ENCODE assay signal across 11 cellular contexts in the genomic region with DNA sequence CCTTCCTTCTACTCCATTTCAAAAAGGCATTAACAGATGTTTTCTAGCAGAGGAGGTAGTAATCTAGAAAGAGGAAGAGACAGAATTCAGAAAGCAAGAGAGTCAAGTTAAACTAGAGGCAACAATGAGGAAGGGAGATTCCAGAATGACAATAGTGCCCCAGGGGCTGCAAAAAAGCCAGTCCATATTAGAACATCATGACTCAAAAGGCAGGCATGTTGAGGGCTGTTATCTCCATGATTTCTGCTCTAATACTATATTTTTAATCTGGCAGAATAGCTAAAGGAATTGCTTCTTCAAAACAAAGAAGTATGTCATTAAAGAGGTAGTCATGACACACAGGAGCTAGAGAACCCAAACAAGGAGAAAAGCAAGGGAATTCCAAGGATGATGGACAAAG.
DNase-seq lines count a peak whose midpoint lies in the region; ATAC-seq and TF ChIP-seq lines count a peak whose summit lies in the region.
"Had no signal": no experiment of that assay in that cellular context is flagged by ENCODE, and none has a peak within 500 bp of the region (broad histone marks: within the 10 kb centered on the region; RNA-seq: fewer than 3 reads in every experiment).

No MANE protein-coding gene starts in this region.

- H3K9me3 Mint-ChIP-seq in activated CD4-positive, alpha-beta T cell treated with anti-CD3 and anti-CD28 coated beads, Interleukin-2, amount 10 ng/mL, durations not matched to agents 24 days and 14 days, result no peaks in the 10 kb centered on the region
- H3K9me3 Mint-ChIP-seq in activated B cell treated with CpG ODN at 0.5 μM for 24 hours (no peaks in the 10 kb centered on the region), type B pancreatic cell (peaks cover 14% of the 10 kb centered on the region)
- H3K9me3 Mint-ChIP-seq in activated T-helper 2 cell treated with anti-CD3 and anti-CD28 coated beads, Interferon-gamma antibody, Interleukin-2, Interleukin-4, amounts not matched to agents 10 μg/mL and 5 μg/mL and 100 μg/mL, durations not matched to agents 14 hours and 24 hours and 36 hours, result peaks cover 10% of the 10 kb centered on the region

- intact Hi-C loops in activated CD4-positive, alpha-beta T cell treated with anti-CD3 and anti-CD28 coated beads, Interleukin-2, amount 10 ng/mL, durations not matched to agents 24 days and 14 days (cut with micrococcal nuclease), result no loop called here
- intact Hi-C loops in activated B cell treated with CpG ODN at 0.5 μM for 24 hours (cut with micrococcal nuclease), result no loop called here
- intact Hi-C loops in activated T-helper 2 cell treated with anti-CD3 and anti-CD28 coated beads, Interferon-gamma antibody, Interleukin-2, Interleukin-4, amounts not matched to agents 10 μg/mL and 5 μg/mL and 100 μg/mL, durations not matched to agents 14 hours and 24 hours and 36 hours (cut with micrococcal nuclease), result no loop called here

- ATAC-seq in HG03095 (IDR thresholded peaks at IDR 0.05; ENCODE audit: unreplicated experiment), result peak; percentile 68
- ATAC-seq in activated B cell treated with CpG ODN at 0.5 μM for 24 hours (ENCODE audit: low read depth), result peak; percentile 25
- ATAC-seq: A549 had no signal

- no peaks in the 10 kb centered on the region for H3K27me3 Mint-ChIP-seq in activated CD4-positive, alpha-beta T cell treated with anti-CD3 and anti-CD28 coated beads, Interleukin-2, amount 10 ng/mL, durations not matched to agents 24 days and 14 days
- H3K27me3 Mint-ChIP-seq in activated B cell treated with CpG ODN at 0.5 μM for 24 hours (no peaks in the 10 kb centered on the region), type B pancreatic cell (no peaks in the 10 kb centered on the region)
- no peaks in the 10 kb centered on the region for H3K27me3 Mint-ChIP-seq in activated T-helper 2 cell treated with anti-CD3 and anti-CD28 coated beads, Interferon-gamma antibody, Interleukin-2, Interleukin-4, amounts not matched to agents 10 μg/mL and 5 μg/mL and 100 μg/mL, durations not matched to agents 14 hours and 24 hours and 36 hours (ENCODE audit: low read depth)
- H3K27me3 Mint-ChIP-seq: IgD-negative memory B cell had no signal

- CTCF ChIA-PET in activated B cell treated with CpG ODN at 0.5 μM for 24 hours (lab: Charles Lee), result no interaction called here

- no peak overlapping the region for H3K4me3 Mint-ChIP-seq in activated CD4-positive, alpha-beta T cell treated with anti-CD3 and anti-CD28 coated beads, Interleukin-2, amount 10 ng/mL, durations not matched to agents 24 days and 14 days
- no peak overlapping the region for H3K4me3 Mint-ChIP-seq in activated B cell treated with CpG ODN at 0.5 μM for 24 hours
- H3K4me3 Mint-ChIP-seq in type B pancreatic cell, result no peak overlapping the region
- H3K4me3 Mint-ChIP-seq in activated T-helper 2 cell treated with anti-CD3 and anti-CD28 coated beads, Interferon-gamma antibody, Interleukin-2, Interleukin-4, amounts not matched to agents 10 μg/mL and 5 μg/mL and 100 μg/mL, durations not matched to agents 14 hours and 24 hours and 36 hours (ENCODE audit: low read depth), result no peak overlapping the region
- H3K4me3 Mint-ChIP-seq: IgD-negative memory B cell had no signal

- DNase-seq in activated CD4-positive, alpha-beta T cell treated with anti-CD3 and anti-CD28 coated beads, Interleukin-2, amount 10 ng/mL, durations not matched to agents 24 days and 14 days, result peak; percentile 4
- no peak for DNase-seq in activated CD4-positive, alpha-beta T cell treated with anti-CD3 and anti-CD28 coated beads for 1 hour
- DNase-seq in activated B cell treated with CpG ODN at 0.5 μM for 24 hours (no peak), type B pancreatic cell (ENCODE audit: extremely low spot score, unreplicated experiment) (no peak), foreskin melanocyte (no peak)
- DNase-seq in activated T-helper 2 cell treated with anti-CD3 and anti-CD28 coated beads, Interferon-gamma antibody, Interleukin-2, Interleukin-4, amounts not matched to agents 10 μg/mL and 5 μg/mL and 100 μg/mL, durations not matched to agents 14 hours and 24 hours and 36 hours (ENCODE audit: low spot score), result no peak
- DNase-seq in stimulated activated CD4-positive, alpha-beta T cell treated with anti-CD3 and anti-CD28 coated beads, Interleukin-2, amount 100 ng/mL, for 24 hours, result no peak
- DNase-seq: activated CD4-positive, alpha-beta T cell treated with anti-CD3 and anti-CD28 coated beads for 48 hours had no signal

- no peaks in the 10 kb centered on the region for H3K4me1 Mint-ChIP-seq in activated CD4-positive, alpha-beta T cell treated with anti-CD3 and anti-CD28 coated beads, Interleukin-2, amount 10 ng/mL, durations not matched to agents 24 days and 14 days
- H3K4me1 Mint-ChIP-seq in activated B cell treated with CpG ODN at 0.5 μM for 24 hours (peaks cover 2% of the 10 kb centered on the region), type B pancreatic cell (ENCODE audit: unreplicated experiment) (peaks cover 12% of the 10 kb centered on the region)
- H3K4me1 Mint-ChIP-seq in activated T-helper 2 cell treated with anti-CD3 and anti-CD28 coated beads, Interferon-gamma antibody, Interleukin-2, Interleukin-4, amounts not matched to agents 10 μg/mL and 5 μg/mL and 100 μg/mL, durations not matched to agents 14 hours and 24 hours and 36 hours (ENCODE audit: low read depth), result no peaks in the 10 kb centered on the region

- POLR2A ChIA-PET in activated B cell treated with CpG ODN at 0.5 μM for 24 hours (lab: Charles Lee), result no interaction called here

- no peak overlapping the region for H3K27ac Mint-ChIP-seq in activated CD4-positive, alpha-beta T cell treated with anti-CD3 and anti-CD28 coated beads, Interleukin-2, amount 10 ng/mL, durations not matched to agents 24 days and 14 days
- H3K27ac Mint-ChIP-seq in activated B cell treated with CpG ODN at 0.5 μM for 24 hours (no peak overlapping the region), type B pancreatic cell (peak overlapping the region; percentile 0)
- no peak overlapping the region for H3K27ac Mint-ChIP-seq in activated T-helper 2 cell treated with anti-CD3 and anti-CD28 coated beads, Interferon-gamma antibody, Interleukin-2, Interleukin-4, amounts not matched to agents 10 μg/mL and 5 μg/mL and 100 μg/mL, durations not matched to agents 14 hours and 24 hours and 36 hours
- H3K27ac Mint-ChIP-seq: IgD-negative memory B cell had no signal

- TF ChIP-seq CTCF in activated B cell treated with CpG ODN at 0.5 μM for 24 hours (IDR thresholded peaks at IDR 0.05), result no peak
- TF ChIP-seq CTCF in type B pancreatic cell (conservative IDR thresholded peaks at IDR 0.05), result no peak

- H3K36me3 Mint-ChIP-seq in activated CD4-positive, alpha-beta T cell treated with anti-CD3 and anti-CD28 coated beads, Interleukin-2, amount 10 ng/mL, durations not matched to agents 24 days and 14 days (ENCODE audit: low read depth), result no peaks in the 10 kb centered on the region
- H3K36me3 Mint-ChIP-seq in activated B cell treated with CpG ODN at 0.5 μM for 24 hours (ENCODE audit: low read depth) (no peaks in the 10 kb centered on the region), type B pancreatic cell (peaks cover 4% of the 10 kb centered on the region)
- H3K36me3 Mint-ChIP-seq in activated T-helper 2 cell treated with anti-CD3 and anti-CD28 coated beads, Interferon-gamma antibody, Interleukin-2, Interleukin-4, amounts not matched to agents 10 μg/mL and 5 μg/mL and 100 μg/mL, durations not matched to agents 14 hours and 24 hours and 36 hours (ENCODE audit: low read depth), result no peaks in the 10 kb centered on the region
- H3K36me3 Mint-ChIP-seq: IgD-negative memory B cell had no signal
